9 cellular contexts compared by ENCODE assay signal in the genomic region with DNA sequence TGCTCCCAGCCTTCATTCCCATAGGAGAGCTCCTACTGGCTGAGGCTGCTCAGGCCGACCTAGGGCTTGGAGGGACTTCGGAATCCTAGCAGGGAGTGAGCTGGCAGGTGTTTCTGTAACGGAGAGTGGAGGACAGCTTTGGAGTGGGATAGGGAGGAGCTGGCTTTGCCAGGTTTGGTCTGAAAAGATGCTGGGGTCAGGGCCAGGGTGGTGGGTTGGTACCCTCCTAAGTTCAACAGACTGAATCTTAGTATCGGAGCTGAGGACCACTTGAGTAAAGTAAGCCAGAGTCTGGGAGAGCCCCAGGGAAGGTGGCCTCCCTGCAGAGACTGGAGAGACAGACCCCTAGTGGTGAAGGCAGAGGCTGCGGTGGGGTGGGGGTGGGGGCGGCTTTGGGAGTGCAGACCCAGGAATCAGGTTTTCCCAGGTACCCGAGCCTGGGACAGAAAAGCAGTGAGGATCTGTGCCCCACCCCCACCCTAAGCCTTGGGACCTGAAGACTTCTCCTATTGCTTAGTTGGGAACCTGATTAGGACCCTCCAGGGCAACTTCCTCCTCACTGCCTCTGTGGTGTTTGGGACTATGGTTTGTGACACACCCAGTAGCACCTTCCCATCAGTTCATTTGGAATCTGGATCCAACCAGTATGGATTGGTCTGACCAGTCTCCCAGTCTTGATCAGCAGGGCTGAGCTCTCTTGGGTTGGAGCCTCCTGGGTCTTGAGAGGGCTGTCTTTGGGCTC. TPM values are rescaled to one million over a fixed set of nuclear protein-coding genes. Genes with fewer than 3 reads are reported as not detected.
DNase-seq lines count a peak whose midpoint lies in the region; ATAC-seq and TF ChIP-seq lines count a peak whose summit lies in the region.
"Had no signal": no experiment of that assay in that cellular context is flagged by ENCODE, and none has a peak within 500 bp of the region (broad histone marks: within the 10 kb centered on the region; RNA-seq: fewer than 3 reads in every experiment).

No MANE protein-coding gene starts in this region.

- H3K36me3 ChIP-seq in Peyer's patch (no peaks in the 10 kb centered on the region), duodenal mucosa (ENCODE audit: control insufficient read depth in 1 of 2, insufficient read depth in 2 of 2, low read length in 2 of 2) (no peaks in the 10 kb centered on the region), muscle layer of duodenum (ENCODE audit: control insufficient read depth in 1 of 2, insufficient read depth in 2 of 2, low read length in 2 of 2) (no peaks in the 10 kb centered on the region)

- H3K9me3 ChIP-seq in Peyer's patch = no peaks in the 10 kb centered on the region
- H3K9me3 ChIP-seq in duodenal mucosa (ENCODE audit: control insufficient read depth in 1 of 2, low read length in 2 of 2) = no peaks in the 10 kb centered on the region
- H3K9me3 ChIP-seq in muscle layer of duodenum (ENCODE audit: control insufficient read depth in 1 of 2, low read length in 2 of 2) = no peaks in the 10 kb centered on the region

- H3K4me3 ChIP-seq in Peyer's patch (peak overlapping the region; percentile 68 to 93 (median 74)), duodenal mucosa (ENCODE audit: low read depth in 1 of 2, low read length in 2 of 2) (peak overlapping the region; percentile 81 to 99), muscle layer of duodenum (ENCODE audit: low read depth in 1 of 2, low read length in 2 of 2) (peak overlapping the region; percentile 82 to 84)
- H3K4me3 ChIP-seq: lung had no signal

- H3K27me3 ChIP-seq in Peyer's patch (no peaks in the 10 kb centered on the region), duodenal mucosa (ENCODE audit: control insufficient read depth in 1 of 2, insufficient read depth in 2 of 2, low read length in 2 of 2) (no peaks in the 10 kb centered on the region), muscle layer of duodenum (ENCODE audit: low read depth, low read length) (no peaks in the 10 kb centered on the region)

- no peak for ATAC-seq in HG03135 (IDR thresholded peaks at IDR 0.05; ENCODE audit: unreplicated experiment)

- peak; percentile 39 for DNase-seq in AG08396 (ENCODE audit: low spot score)
- peak; percentile 62 for DNase-seq in GM10248 (ENCODE audit: extremely low spot score)
- DNase-seq in Peyer's patch = peak in 1 of 3 donors; percentile 66
- no peak for DNase-seq in activated gamma-delta T cell treated with Interleukin-2 at 50 U/mL for 16 hours
- DNase-seq in COR-L47 (lab: John Stamatoyannopoulos, UW) = no peak

- H3K4me1 ChIP-seq in Peyer's patch = peaks cover 4 to 87% (median 18%) of the 10 kb centered on the region in 4 donors
- H3K4me1 ChIP-seq in duodenal mucosa (ENCODE audit: control insufficient read depth in 1 of 2, insufficient read depth in 2 of 2, low read length in 2 of 2) = peaks cover 74 to 76% of the 10 kb centered on the region in 2 donors
- H3K4me1 ChIP-seq in muscle layer of duodenum (ENCODE audit: control insufficient read depth in 1 of 2, insufficient read depth in 2 of 2, low read length in 2 of 2) = peaks cover 29 to 41% of the 10 kb centered on the region in 2 donors

- H3K27ac ChIP-seq in Peyer's patch (peak overlapping the region; percentile 64 to 97 (median 68)), duodenal mucosa (ENCODE audit: low read depth, low read length) (peak overlapping the region; percentile 46), muscle layer of duodenum (ENCODE audit: low read length) (peak overlapping the region; percentile 83)

- TF ChIP-seq CTCF in GM10248 (IDR thresholded peaks at IDR 0.05; ENCODE audit: control extremely low read depth, extremely low read depth, low read depth, missing control alignments) (peak; percentile 58), Peyer's patch (IDR thresholded peaks at IDR 0.05) (peak in 5 of 6 experiments; percentile 15 to 54 (median 38))

- TF ChIP-seq POLR2A in Peyer's patch (IDR thresholded peaks at IDR 0.05) = peak in 1 of 2 donors; percentile 30

- POLR2A ChIA-PET in GM10248 (lab: Yijun Ruan, JAX) = no interaction called here

- CTCF ChIA-PET in GM10248 (lab: Yijun Ruan, JAX) = interaction anchor here (0.6 to 10.0 kb wide), 23 partner anchors 10 to 348 kb away, joined by 3 to 171 read pairs (median 4); a partner anchor contains a TSS

- H3K9ac ChIP-seq in duodenal mucosa (ENCODE audit: low read depth in 1 of 2, low read length in 2 of 2) = peak overlapping the region; percentile 66 to 74

RNA-seq across cellular contexts. Expression of a gene that starts 3.0 kb away (rescaled TPM):
- 10 to 100 TPM; 19.0 to 53.9 (median 41.7) TPM for total RNA-seq in Peyer's patch

RNA-seq across cellular contexts. Expression of a gene that starts 23.8 kb away (rescaled TPM):
- 10 to 100 TPM in 2 of 4 donors, 1 to 10 TPM in 2; 9.4 to 12.5 (median 10.8) TPM for total RNA-seq in Peyer's patch

RNA-seq across cellular contexts. Expression of a gene that starts 52.4 kb away (rescaled TPM):
- 100 to 1,000 TPM in 1 of 4 donors, 10 to 100 TPM in 3; 29.8 to 108 (median 44.8) TPM for total RNA-seq in Peyer's patch

Comparison
In these comparisons a context has a peak if more than half of its experiments do, and no peak if none do; other contexts are left out.
1. DNase-seq: peak in AG08396 (single experiment) and GM10248 (single experiment); none in activated gamma-delta T cell treated with Interleukin-2 at 50 U/mL for 16 hours (single experiment) and COR-L47 (single experiment).
2. Peak in every context shown above with its lines, with median percentiles within 50 percentile points of each other: H3K27ac ChIP-seq and H3K4me3 ChIP-seq.